In the genomic region with DNA sequence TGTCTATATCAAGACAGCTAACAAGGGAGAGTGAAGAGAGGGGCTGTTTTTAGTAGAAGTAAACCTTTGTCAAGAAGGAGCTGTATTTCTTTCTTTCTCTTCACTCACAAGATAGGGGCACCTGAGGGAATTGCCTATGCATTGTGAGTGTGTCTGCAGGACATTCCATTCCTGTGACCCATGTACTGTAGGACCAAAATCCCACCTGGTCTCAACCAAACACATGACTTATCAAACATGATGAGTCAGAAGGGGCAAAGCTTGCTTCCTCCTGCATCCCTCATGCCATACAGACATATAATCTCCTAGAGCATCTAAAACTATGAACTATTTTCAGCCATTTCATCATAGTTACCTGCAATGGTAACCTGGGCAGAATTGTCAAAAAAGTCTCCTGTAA, we compare ENCODE assay signal across 26 cellular contexts. TPM values are rescaled to one million over a fixed set of nuclear protein-coding genes. Genes with fewer than 3 reads are reported as not detected.
DNase-seq lines count a peak whose midpoint lies in the region; FAIRE-seq and TF ChIP-seq lines count a peak whose summit lies in the region.
"Had no signal": no experiment of that assay in that cellular context is flagged by ENCODE, and none has a peak within 500 bp of the region (broad histone marks: within the 10 kb centered on the region; RNA-seq: fewer than 3 reads in every experiment).

No MANE protein-coding gene starts in this region.

- no peak overlapping the region for H3K4ac ChIP-seq in mesendoderm (ENCODE audit: low read depth, low read length)

- H2AK5ac ChIP-seq in mesendoderm (ENCODE audit: low read length): no peak overlapping the region

- H3K56ac ChIP-seq in mesendoderm (ENCODE audit: low read length): no peak overlapping the region

- H3K27ac ChIP-seq in epithelial cell of prostate (peak overlapping the region; percentile 39), mesendoderm (ENCODE audit: low read depth, low read length) (no peak overlapping the region)
- H3K27ac ChIP-seq: body of pancreas, psoas muscle, tibial nerve had no signal

- FAIRE-seq in RCC 7860 (lab: Jason Lieb, UNC) (peak; percentile 44), D721Med (lab: Jason Lieb, UNC) (no peak)
- FAIRE-seq: HTR-8/SVneo had no signal

- no peak overlapping the region for H3K4me3 ChIP-seq in mesendoderm (ENCODE audit: low read length)
- H3K4me3 ChIP-seq: body of pancreas, psoas muscle, tibial nerve had no signal

- TF ChIP-seq CTCF in D721Med (IDR thresholded peaks at IDR 0.05; ENCODE audit: insufficient read depth, missing control alignments): no peak

- H2BK5ac ChIP-seq in mesendoderm (ENCODE audit: low read length): no peak overlapping the region

- DNase-seq in ELR (ENCODE audit: low read depth): peak; percentile 9
- peak; percentile 56 for DNase-seq in RCC 7860 (ENCODE audit: low spot score)
- DNase-seq in epithelial cell of prostate (ENCODE audit: low read depth, low spot score): peak; percentile 81
- DNase-seq in mesendoderm: peak; percentile 76
- no peak for DNase-seq in D721Med (ENCODE audit: insufficient read length, low spot score)
- no peak for DNase-seq in NCI-H524 (lab: John Stamatoyannopoulos, UW)
- DNase-seq in stimulated activated CD4-positive, alpha-beta T cell treated with anti-CD3 and anti-CD28 coated beads, Interleukin-4, amount 100 ng/mL, for 1 hour: no peak
- DNase-seq in NCI-H1436 treated with DMSO at 0.1 percent for 48 hours (lab: John Stamatoyannopoulos, UW): no peak
- DNase-seq: activated CD4-positive, alpha-beta memory T cell treated with anti-CD3 and anti-CD28 coated beads, Interleukin-2, amount 10 ng/mL, durations not matched to agents 7 days and 5 days; activated CD4-positive, CD25-positive, alpha-beta regulatory T cell; activated gamma-delta T cell treated with Interleukin-2 at 50 U/mL for 16 hours; activated T-cell treated with anti-CD3 and anti-CD28 coated beads for 4 hours; body of pancreas; CD4-positive, alpha-beta T cell; effector CD4-positive, alpha-beta T cell; erythroblast; foreskin melanocyte; GF-D8; NCI-H1092 treated with DMSO at 0.1 percent for 48 hours; NCI-H1930; NCI-H82; psoas muscle; SHP77 treated with DMSO at 0.1 percent for 48 hours; SW 1271 had no signal

- no peak overlapping the region for H2BK15ac ChIP-seq in mesendoderm (replicated peaks; ENCODE audit: low read depth)

- H3K27me3 ChIP-seq in mesendoderm (ENCODE audit: insufficient read depth, low read length, poor library complexity): no peaks in the 10 kb centered on the region
- H3K27me3 ChIP-seq: body of pancreas, tibial nerve had no signal

- no peak overlapping the region for H3K4me2 ChIP-seq in mesendoderm (ENCODE audit: low read length)

- H3K36me3 ChIP-seq in mesendoderm (ENCODE audit: control insufficient read depth, insufficient read depth, low read length): no peaks in the 10 kb centered on the region
- H3K36me3 ChIP-seq: tibial nerve had no signal

- no peak overlapping the region for H3K9ac ChIP-seq in mesendoderm (ENCODE audit: low read length)

- no peak overlapping the region for H4K5ac ChIP-seq in mesendoderm (ENCODE audit: low read length)

- no peaks in the 10 kb centered on the region for H3K79me2 ChIP-seq in mesendoderm (ENCODE audit: control insufficient read depth, insufficient read depth, low read length)

- no peak overlapping the region for H3K18ac ChIP-seq in mesendoderm (ENCODE audit: low read length)

- H3K23ac ChIP-seq in mesendoderm (ENCODE audit: low read length): no peak overlapping the region

- no peak overlapping the region for H2BK120ac ChIP-seq in mesendoderm (ENCODE audit: low read depth, low read length)

- H3K4me1 ChIP-seq in mesendoderm (ENCODE audit: control insufficient read depth, low read depth, low read length): peaks cover 6% of the 10 kb centered on the region
- H3K4me1 ChIP-seq: tibial nerve had no signal

- no peak overlapping the region for H4K8ac ChIP-seq in mesendoderm (ENCODE audit: low read depth, low read length)

- H3K79me1 ChIP-seq in mesendoderm (ENCODE audit: low read length): no peaks in the 10 kb centered on the region

RNA-seq across cellular contexts. Expression of gene PKHD1, which starts 21.8 kb away (rescaled TPM):
- 0.04 TPM for polyA plus RNA-seq in mesendoderm (2013, experiment 1 of 2)
- 0.03 TPM for polyA plus RNA-seq in mesendoderm (2013, experiment 2 of 2)

Comparison
In these comparisons a context has a peak if more than half of its experiments do, and no peak if none do; other contexts are left out.
1. DNase-seq: peak in ELR (single experiment), RCC 7860 (single experiment), epithelial cell of prostate (single experiment) and mesendoderm (single experiment); none in D721Med (single experiment), NCI-H524 (0 of 2), stimulated activated CD4-positive, alpha-beta T cell treated with anti-CD3 and anti-CD28 coated beads, Interleukin-4, amount 100 ng/mL, for 1 hour (single experiment) and NCI-H1436 treated with DMSO at 0.1 percent for 48 hours (single experiment).